Comparison of ENCODE assay signal across 37 cellular contexts in the genomic region with DNA sequence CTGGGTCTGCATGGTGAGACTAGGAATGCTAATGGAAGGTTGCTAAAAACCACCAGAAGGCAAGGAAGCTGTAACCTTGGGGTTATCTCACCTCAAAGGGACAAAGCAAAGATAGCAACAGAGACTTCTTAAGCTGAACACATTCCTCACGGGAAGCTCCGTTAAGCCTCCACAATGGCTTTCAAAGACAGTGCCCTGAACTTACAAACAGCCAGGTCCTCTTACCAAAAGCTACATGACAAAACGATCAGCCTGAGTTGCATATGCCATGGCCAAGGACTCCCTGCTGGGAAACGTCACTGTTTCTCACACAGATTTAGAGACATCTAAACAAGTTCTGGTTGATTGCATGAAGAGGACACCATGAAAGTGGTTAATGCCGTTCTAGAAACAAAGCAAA. TPM values are rescaled to one million over a fixed set of nuclear protein-coding genes. Genes with fewer than 3 reads are reported as not detected.
"Had no signal": no experiment of that assay in that cellular context is flagged by ENCODE, and none has a peak within 500 bp of the region (broad histone marks: within the 10 kb centered on the region; RNA-seq: fewer than 3 reads in every experiment).

No MANE protein-coding gene starts in this region.

- H3K4me3 ChIP-seq: heart right ventricle, left lung, lower lobe of right lung, smooth muscle cell, upper lobe of left lung, vagina had no signal

- H3K36me3 ChIP-seq: brain microvascular endothelial cell, heart right ventricle, left lung, lower lobe of right lung, neutrophil, upper lobe of left lung, vagina, WERI-Rb-1 had no signal

- H3K4me1 ChIP-seq: foreskin keratinocyte, heart right ventricle, left lung, lower lobe of right lung, upper lobe of left lung, vagina had no signal

- H3K27me3 ChIP-seq: brain microvascular endothelial cell, foreskin keratinocyte, left lung, neutrophil, upper lobe of left lung, vagina had no signal

- H3K9me3 ChIP-seq: neutrophil had no signal

- H3K4me2 ChIP-seq: smooth muscle cell had no signal

- H3K4me1 Mint-ChIP-seq: activated CD4-positive, alpha-beta T cell treated with anti-CD3 and anti-CD28 coated beads, Interleukin-2, amount 10 ng/mL, durations not matched to agents 24 days and 14 days; activated naive CD4-positive, alpha-beta T cell treated with anti-CD3 and anti-CD28 coated beads, Interleukin-2, amount 10 ng/mL, durations not matched to agents 7 days and 5 days; nephron; stimulated activated naive CD8-positive, alpha-beta T cell treated with anti-CD3 and anti-CD28 coated beads, Interleukin-15, amount 100 ng/mL, for 72 hours had no signal

- H3K4me3 Mint-ChIP-seq: activated CD4-positive, alpha-beta memory T cell treated with anti-CD3 and anti-CD28 coated beads for 36 hours; activated CD4-positive, alpha-beta T cell treated with anti-CD3 and anti-CD28 coated beads, Interleukin-2, amount 10 ng/mL, durations not matched to agents 24 days and 14 days; activated naive CD4-positive, alpha-beta T cell treated with anti-CD3 and anti-CD28 coated beads, Interleukin-2, amount 10 ng/mL, durations not matched to agents 7 days and 5 days; activated T-cell treated with anti-CD3 and anti-CD28 coated beads, Interleukin-2, amount 50 U/mL, for 24 hours; nephron; stimulated activated memory B cell treated with anti-CD40 and anti-IgM and Interleukin-4, amounts not matched to agents 10 μg/mL and 1 μg/mL and 100 μg/mL, for 72 hours; stimulated activated naive CD8-positive, alpha-beta T cell treated with anti-CD3 and anti-CD28 coated beads, Interleukin-15, amount 100 ng/mL, for 72 hours; T-helper 1 cell treated with Interleukin-12 subunit alpha and Interleukin-12 subunit beta and Interleukin-4 antibody, amounts not matched to agents 30 μg/mL and 1 μg/mL, for 36 hours had no signal

- DNase-seq: activated CD4-positive, alpha-beta memory T cell treated with anti-CD3 and anti-CD28 coated beads for 36 hours; activated CD4-positive, alpha-beta T cell treated with anti-CD3 and anti-CD28 coated beads, Interleukin-2, amount 10 ng/mL, durations not matched to agents 24 days and 14 days; activated CD4-positive, CD25-positive, alpha-beta regulatory T cell treated with anti-CD3 and anti-CD28 coated beads, Interleukin-2, amount 50 U/mL, for 72 hours; activated CD8-positive, alpha-beta memory T cell treated with anti-CD3 and anti-CD28 coated beads, Interleukin-2, amount 50 U/mL, for 48 hours; activated gamma-delta T cell; activated naive CD4-positive, alpha-beta T cell treated with anti-CD3 and anti-CD28 coated beads, Interleukin-2, amount 10 ng/mL, durations not matched to agents 7 days and 5 days; activated T-cell treated with anti-CD3 and anti-CD28 coated beads, Interleukin-2, amount 50 U/mL, for 24 hours; amniotic stem cell; brain microvascular endothelial cell; cortex of kidney; foreskin keratinocyte; heart right ventricle; left lung; lower lobe of right lung; mesenchymal stem cell; stimulated activated CD4-positive, alpha-beta T cell treated with anti-CD3 and anti-CD28 coated beads, Interleukin-1b, Interleukin-23, amount 100 ng/mL, for 48 hours; stimulated activated CD4-positive, alpha-beta T cell treated with anti-CD3 and anti-CD28 coated beads, Interleukin-4, amount 100 ng/mL, for 4 hours; stimulated activated CD8-positive, alpha-beta memory T cell treated with anti-CD3 and anti-CD28 coated beads, Interleukin-4, amount 100 ng/mL, for 48 hours; stimulated activated naive CD8-positive, alpha-beta T cell treated with anti-CD3 and anti-CD28 coated beads, Interleukin-15, amount 100 ng/mL, for 72 hours; substantia nigra; T-helper 9 cell; upper lobe of left lung; WERI-Rb-1 had no signal

- H3K27ac ChIP-seq: brain microvascular endothelial cell, foreskin keratinocyte, heart right ventricle, left lung, lower lobe of right lung, neutrophil, upper lobe of left lung, vagina, WERI-Rb-1 had no signal

- H3K36me3 Mint-ChIP-seq: activated naive CD4-positive, alpha-beta T cell treated with anti-CD3 and anti-CD28 coated beads, Interleukin-2, amount 10 ng/mL, durations not matched to agents 7 days and 5 days; stimulated activated memory B cell treated with anti-CD40 and anti-IgM and Interleukin-4, amounts not matched to agents 10 μg/mL and 1 μg/mL and 100 μg/mL, for 72 hours had no signal

- ATAC-seq: esophagus mucosa; foreskin keratinocyte; heart right ventricle; left lung; lower lobe of right lung; stimulated activated memory B cell treated with anti-CD40 and anti-IgM and Interleukin-4, amounts not matched to agents 10 μg/mL and 1 μg/mL and 100 μg/mL, for 72 hours; stimulated activated naive CD8-positive, alpha-beta T cell treated with anti-CD3 and anti-CD28 coated beads, Interleukin-15, amount 100 ng/mL, for 72 hours had no signal

- H3K27ac Mint-ChIP-seq: activated CD4-positive, alpha-beta memory T cell treated with anti-CD3 and anti-CD28 coated beads for 36 hours; activated CD4-positive, alpha-beta T cell treated with anti-CD3 and anti-CD28 coated beads, Interleukin-2, amount 10 ng/mL, durations not matched to agents 24 days and 14 days; activated naive CD4-positive, alpha-beta T cell treated with anti-CD3 and anti-CD28 coated beads, Interleukin-2, amount 10 ng/mL, durations not matched to agents 7 days and 5 days; activated T-cell treated with anti-CD3 and anti-CD28 coated beads, Interleukin-2, amount 50 U/mL, for 24 hours; nephron; stimulated activated memory B cell treated with anti-CD40 and anti-IgM and Interleukin-4, amounts not matched to agents 10 μg/mL and 1 μg/mL and 100 μg/mL, for 72 hours; stimulated activated naive CD8-positive, alpha-beta T cell treated with anti-CD3 and anti-CD28 coated beads, Interleukin-15, amount 100 ng/mL, for 72 hours; T-helper 1 cell treated with Interleukin-12 subunit alpha and Interleukin-12 subunit beta and Interleukin-4 antibody, amounts not matched to agents 30 μg/mL and 1 μg/mL, for 36 hours had no signal

RNA-seq across cellular contexts. Expression of a gene that starts 52.7 kb away (rescaled TPM):
- total RNA-seq: activated CD4-positive, alpha-beta memory T cell treated with anti-CD3 and anti-CD28 coated beads for 36 hours; activated CD4-positive, alpha-beta T cell treated with anti-CD3 and anti-CD28 coated beads, Interleukin-2, amount 10 ng/mL, durations not matched to agents 24 days and 14 days; activated CD8-positive, alpha-beta memory T cell treated with anti-CD3 and anti-CD28 coated beads for 36 hours; astrocyte; cardiac septum; chondrocyte; esophagus mucosa; foreskin keratinocyte; heart right ventricle; left lung; lower lobe of right lung; myocyte; osteocyte; posterior vena cava; smooth muscle cell; upper lobe of left lung; vagina had no signal
- polyA plus RNA-seq: foreskin keratinocyte, heart right ventricle, smooth muscle cell had no signal
